ENCODE assay signal across 20 cellular contexts in genomic region chr2:24276349-24276899, GRCh38.
DNase-seq lines count a peak whose midpoint lies in the region; ATAC-seq, FAIRE-seq and TF ChIP-seq lines count a peak whose summit lies in the region.
"Had no signal": no experiment of that assay in that cellular context is flagged by ENCODE, and none has a peak within 500 bp of the region (broad histone marks: within the 10 kb centered on the region; RNA-seq: fewer than 3 reads in every experiment).

No MANE protein-coding gene starts in this region.

- peak; percentile 86 for FAIRE-seq in H1 (lab: Jason Lieb, UNC)

- H3K4ac ChIP-seq in H1 (replicated peaks; ENCODE audit: insufficient read length, low read depth, low read length): no peak overlapping the region

- H3K4me1 ChIP-seq in CD8-positive, alpha-beta T cell (ENCODE audit: insufficient read depth, low read length): no peaks in the 10 kb centered on the region
- H3K4me1 ChIP-seq in Karpas-422 (ENCODE audit: low read length) (peaks cover 32% of the 10 kb centered on the region), H1 (replicated peaks in 1 of 4; ENCODE audit: control insufficient read depth in 3 of 4, insufficient read depth in 4 of 4, low read length in 3 of 4) (peaks cover 0 to 2% (median 1%) of the 10 kb centered on the region in 4 experiments; a peak in 2 of 7 replicates), mucosa of descending colon (ENCODE audit: low read depth) (no peaks in the 10 kb centered on the region)
- H3K4me1 ChIP-seq: body of pancreas had no signal

- POLR2A ChIA-PET in CD8-positive, alpha-beta T cell (lab: Charles Lee): interaction anchor here (1.7 kb wide), 1 partner anchor 30 kb away, joined by 4 read pairs; no protein-coding TSS in a partner anchor
- POLR2A ChIA-PET in H1 (lab: Charles Lee; ENCODE audit: partially characterized antibody): interaction anchor here (1.0 kb wide), 1 partner anchor 84 kb away, joined by 4 read pairs; the partner anchor contains the start of gene ITSN2

- no peak overlapping the region for H4K91ac ChIP-seq in H1 (replicated peaks; ENCODE audit: insufficient read length, low read length)

- H3K18ac ChIP-seq in H1 (ENCODE audit: extremely low read depth, low read length): no peak overlapping the region

- no peak for ATAC-seq in CD8-positive, alpha-beta T cell
- peak; percentile 34 for ATAC-seq in mucosa of descending colon
- ATAC-seq in GM21526 (IDR thresholded peaks at IDR 0.05; ENCODE audit: low FRiP score, unreplicated experiment): no peak
- no peak for ATAC-seq in GM21723 (IDR thresholded peaks at IDR 0.05; ENCODE audit: unreplicated experiment)
- ATAC-seq: activated naive CD4-positive, alpha-beta T cell treated with anti-CD3 and anti-CD28 coated beads, Interleukin-2, amount 50 U/mL, for 72 hours; body of pancreas; heart right ventricle had no signal

- no peak overlapping the region for H2BK15ac ChIP-seq in H1 (ENCODE audit: low read length)

- no peak overlapping the region for H3K9ac ChIP-seq in Karpas-422 (ENCODE audit: low read length)
- no peak overlapping the region; a peak in 1 of 7 replicates for H3K9ac ChIP-seq in H1 (replicated peaks in 1 of 4; ENCODE audit: extremely low read depth in 1 of 4, low read depth in 3 of 4, low read length in 3 of 4)
- H3K9ac ChIP-seq: KMS-11 had no signal

- H3K4me1 Mint-ChIP-seq in CD8-positive, alpha-beta T cell (ENCODE audit: low read depth): no peaks in the 10 kb centered on the region

- intact Hi-C loops in CD8-positive, alpha-beta T cell (cut with DNase I, micrococcal nuclease): no loop called here
- intact Hi-C loops in mucosa of descending colon (cut with DNase I, micrococcal nuclease): no loop called here

- H2AFZ ChIP-seq in Karpas-422 (ENCODE audit: low read length) (no peak overlapping the region), H1 (ENCODE audit: low read length) (no peak overlapping the region)

- no peak overlapping the region for H3K23ac ChIP-seq in H1 (ENCODE audit: insufficient read length)

- H3K4me3 Mint-ChIP-seq in CD8-positive, alpha-beta T cell: no peak overlapping the region
- H3K4me3 Mint-ChIP-seq: activated T-cell treated with anti-CD3 and anti-CD28 coated beads, Interleukin-2, amount 50 U/mL, for 24 hours had no signal

- no peak overlapping the region for H3K4me3 ChIP-seq in CD8-positive, alpha-beta T cell (ENCODE audit: low read depth, low read length)
- no peak overlapping the region for H3K4me3 ChIP-seq in Karpas-422 (ENCODE audit: low read length)
- H3K4me3 ChIP-seq in H1 (ENCODE audit: extremely low read depth in 1 of 4, insufficient read depth in 2 of 4, low read depth in 3 of 4, low read length in 4 of 4): no peak overlapping the region
- no peak overlapping the region for H3K4me3 ChIP-seq in mucosa of descending colon
- H3K4me3 ChIP-seq in coronary artery: no peak overlapping the region
- H3K4me3 ChIP-seq: body of pancreas, heart right ventricle, sigmoid colon had no signal

- H4K20me1 ChIP-seq in Karpas-422 (ENCODE audit: insufficient read depth, low read depth, low read length) (no peaks in the 10 kb centered on the region), H1 (replicated peaks in 1 of 2; ENCODE audit: control insufficient read depth in 1 of 2, insufficient read depth in 2 of 2, low read length in 2 of 2) (no peaks in the 10 kb centered on the region)

- no peak overlapping the region for H3K27ac ChIP-seq in CD8-positive, alpha-beta T cell (ENCODE audit: low read depth, low read length)
- H3K27ac ChIP-seq in Karpas-422 (ENCODE audit: low read length) (peak overlapping the region; percentile 16; the same call in 1 of the 2 replicates), H1 (ENCODE audit: low read depth, low read length) (no peak overlapping the region), coronary artery (no peak overlapping the region)
- H3K27ac ChIP-seq: body of pancreas, KMS-11, sigmoid colon had no signal

- H3K23me2 ChIP-seq in H1 (ENCODE audit: low read depth, low read length): no peaks in the 10 kb centered on the region

- no peak overlapping the region for H3K14ac ChIP-seq in H1 (ENCODE audit: insufficient read length)

- no peaks in the 10 kb centered on the region for H3K9me3 ChIP-seq in CD8-positive, alpha-beta T cell (ENCODE audit: low read length)
- H3K9me3 ChIP-seq in Karpas-422 (ENCODE audit: low read length): no peaks in the 10 kb centered on the region
- no peaks in the 10 kb centered on the region for H3K9me3 ChIP-seq in H1 (ENCODE audit: insufficient read depth in 2 of 2, low read depth in 1 of 2, low read length in 1 of 2)
- H3K9me3 ChIP-seq in mucosa of descending colon: no peaks in the 10 kb centered on the region
- H3K9me3 ChIP-seq: body of pancreas, heart right ventricle, sigmoid colon had no signal

- no peak overlapping the region for H2AK5ac ChIP-seq in H1 (ENCODE audit: low read depth, low read length)

- no peaks in the 10 kb centered on the region for H3K27me3 ChIP-seq in CD8-positive, alpha-beta T cell (ENCODE audit: insufficient read depth, low read length)
- H3K27me3 ChIP-seq in Karpas-422 (ENCODE audit: low read length) (no peaks in the 10 kb centered on the region), H1 (replicated peaks in 1 of 4; ENCODE audit: control insufficient read depth in 3 of 4, extremely low read depth in 1 of 4, insufficient read depth in 3 of 4, low read length in 3 of 4) (no peaks in the 10 kb centered on the region)
- H3K27me3 ChIP-seq: body of pancreas, heart right ventricle, sigmoid colon had no signal

- H3K9me3 Mint-ChIP-seq in CD8-positive, alpha-beta T cell: no peaks in the 10 kb centered on the region
- H3K9me3 Mint-ChIP-seq: activated naive CD4-positive, alpha-beta T cell treated with anti-CD3 and anti-CD28 coated beads, Interleukin-2, amount 50 U/mL, for 72 hours; activated T-cell treated with anti-CD3 and anti-CD28 coated beads, Interleukin-2, amount 50 U/mL, for 24 hours had no signal

- no peak overlapping the region for H3K56ac ChIP-seq in H1 (replicated peaks; ENCODE audit: insufficient read length, low read depth, low read length)

- H3K79me2 ChIP-seq in Karpas-422 (ENCODE audit: low read length) (peaks cover 30% of the 10 kb centered on the region), H1 (ENCODE audit: control insufficient read depth in 1 of 2, insufficient read depth in 2 of 2, low read length in 2 of 2) (no peaks in the 10 kb centered on the region)

- H3K79me1 ChIP-seq in H1 (ENCODE audit: low read depth, low read length): no peaks in the 10 kb centered on the region

- TF ChIP-seq CTCF in CD8-positive, alpha-beta T cell (IDR thresholded peaks at IDR 0.05): no peak
- TF ChIP-seq CTCF in H1 (IDR thresholded peaks at IDR 0.05; ENCODE audit: control extremely low read depth in 1 of 3, insufficient read depth in 1 of 3, low read depth in 1 of 3, low read length in 3 of 3) (no peak), mucosa of descending colon (IDR thresholded peaks at IDR 0.05) (no peak), coronary artery (IDR thresholded peaks at IDR 0.05) (no peak)

- no peak overlapping the region for H2BK12ac ChIP-seq in H1 (ENCODE audit: low read depth, low read length)

- H3K4me2 ChIP-seq in Karpas-422 (ENCODE audit: low read depth, low read length, poor library complexity, severe bottlenecking): no peak overlapping the region
- H3K4me2 ChIP-seq in H1 (ENCODE audit: insufficient read depth in 1 of 2, low read depth in 2 of 2, low read length in 2 of 2): no peak overlapping the region
- H3K4me2 ChIP-seq: KMS-11 had no signal

- no peak overlapping the region for H4K8ac ChIP-seq in H1 (ENCODE audit: extremely low read depth, insufficient read depth, low read length)

- H3K36me3 ChIP-seq in CD8-positive, alpha-beta T cell (ENCODE audit: insufficient read depth, low read length): peaks cover 30% of the 10 kb centered on the region
- peaks cover 57% of the 10 kb centered on the region for H3K36me3 ChIP-seq in Karpas-422 (ENCODE audit: insufficient read depth, low read length)
- H3K36me3 ChIP-seq in H1 (ENCODE audit: control insufficient read depth in 2 of 4, insufficient read depth in 4 of 4, low read length in 3 of 4): no peaks in the 10 kb centered on the region; a peak in 1 of 8 replicates
- H3K36me3 ChIP-seq in mucosa of descending colon (ENCODE audit: low read depth): no peaks in the 10 kb centered on the region

- TF ChIP-seq EP300 in H1 (IDR thresholded peaks at IDR 0.05; ENCODE audit: borderline replicate concordance in 1 of 2, low read depth in 2 of 2, low read length in 2 of 2): no peak

- no peak for DNase-seq in CD8-positive, alpha-beta T cell
- no peak for DNase-seq in Karpas-422
- no peak for DNase-seq in H1 (ENCODE audit: low read depth in 1 of 2, low spot score in 2 of 2)
- no peak for DNase-seq in mucosa of descending colon
- DNase-seq in stimulated activated CD4-positive, alpha-beta T cell treated with anti-CD3 and anti-CD28 coated beads, Interleukin-2, amount 100 ng/mL, for 24 hours: no peak
- no peak for DNase-seq in coronary artery (ENCODE audit: low spot score)
- DNase-seq: activated CD4-positive, alpha-beta T cell treated with anti-CD3 and anti-CD28 coated beads, Interleukin-2, amount 50 U/mL, for 4 hours; activated T-cell treated with anti-CD3 and anti-CD28 coated beads, Interleukin-2, amount 50 U/mL, for 24 hours; body of pancreas; Calu3; heart right ventricle; islet precursor cell; NCI-H2171; NCI-H748 treated with DMSO at 0.1 percent for 48 hours; sigmoid colon; stimulated activated CD4-positive, alpha-beta T cell treated with anti-CD3 and anti-CD28 coated beads, Interleukin-1b, Interleukin-23, amount 100 ng/mL, for 48 hours had no signal

- 67% methylated on average over 4 of the region's 4 CpGs; no CpG with 5 or more reads in 1 of the 2 experiments for WGBS in H1 (ENCODE audit: extremely low coverage in 1 of 2, insufficient coverage in 1 of 2, insufficient read length in 1 of 2, insufficient replicate concordance in 2 of 2, low coverage in 1 of 2, low lambda C conversion rate in 2 of 2, missing lambda C conversion rate in 1 of 2), 2 experiments

- H3K27ac Mint-ChIP-seq in CD8-positive, alpha-beta T cell: peak overlapping the region; percentile 60
- H3K27ac Mint-ChIP-seq: activated naive CD4-positive, alpha-beta T cell treated with anti-CD3 and anti-CD28 coated beads, Interleukin-2, amount 50 U/mL, for 72 hours; activated T-cell treated with anti-CD3 and anti-CD28 coated beads, Interleukin-2, amount 50 U/mL, for 24 hours had no signal

- H2BK120ac ChIP-seq in H1 (replicated peaks; ENCODE audit: low read depth, low read length): no peak overlapping the region

- H3K27me3 Mint-ChIP-seq in CD8-positive, alpha-beta T cell (ENCODE audit: low read depth): no peaks in the 10 kb centered on the region
- H3K27me3 Mint-ChIP-seq: activated T-cell treated with anti-CD3 and anti-CD28 coated beads, Interleukin-2, amount 50 U/mL, for 24 hours had no signal

- TF ChIP-seq RAD21 in H1 (IDR thresholded peaks at IDR 0.05 in 1 of 2, conservative IDR thresholded peaks at IDR 0.05 in 1 of 2; ENCODE audit: low read depth in 2 of 2, low read length in 2 of 2): no peak

- no peak overlapping the region for H2BK5ac ChIP-seq in H1 (ENCODE audit: low read depth, low read length)

- peaks cover 59% of the 10 kb centered on the region for H3K36me3 Mint-ChIP-seq in CD8-positive, alpha-beta T cell
- H3K36me3 Mint-ChIP-seq: activated naive CD4-positive, alpha-beta T cell treated with anti-CD3 and anti-CD28 coated beads, Interleukin-2, amount 50 U/mL, for 72 hours had no signal

- CTCF ChIA-PET in CD8-positive, alpha-beta T cell (lab: Charles Lee): interaction anchor here (1.2 to 1.4 kb wide), 2 partner anchors 10 to 18 kb away, joined by 3 to 5 read pairs; no protein-coding TSS in a partner anchor
- CTCF ChIA-PET in H1 (lab: Charles Lee; ENCODE audit: partially characterized antibody): interaction anchor here (0.6 to 1.3 kb wide), 4 partner anchors 9 to 124 kb away, joined by 3 to 4 read pairs (median 4); no protein-coding TSS in a partner anchor

- TF ChIP-seq POLR2A in H1 (IDR thresholded peaks at IDR 0.05; ENCODE audit: control extremely low read depth in 1 of 2, low read depth in 2 of 2, low read length in 2 of 2): no peak

- H4K5ac ChIP-seq in H1 (ENCODE audit: insufficient read length, low read depth, low read length): no peak overlapping the region

- H2BK20ac ChIP-seq in H1 (ENCODE audit: low read length): no peak overlapping the region

- no peaks in the 10 kb centered on the region for H3K9me2 ChIP-seq in Karpas-422 (replicated peaks; ENCODE audit: insufficient read depth, low read length)
